20 cellular contexts compared by ENCODE assay signal in genomic region chr22:47053013-47053864, GRCh38.
DNase-seq lines count a peak whose midpoint lies in the region; ATAC-seq, FAIRE-seq and TF ChIP-seq lines count a peak whose summit lies in the region.
"Had no signal": no experiment of that assay in that cellular context is flagged by ENCODE, and none has a peak within 500 bp of the region (broad histone marks: within the 10 kb centered on the region; RNA-seq: fewer than 3 reads in every experiment).

No MANE protein-coding gene starts in this region.

- TF ChIP-seq RAD21 in A549 (conservative IDR thresholded peaks at IDR 0.05 in 1 of 2, IDR thresholded peaks at IDR 0.05 in 1 of 2), result no peak

- no peak for FAIRE-seq in A549 (lab: Jason Lieb, UNC)
- FAIRE-seq: endometrium had no signal

- no peaks in the 10 kb centered on the region for H3K36me3 Mint-ChIP-seq in HFFc6 (ENCODE audit: low read depth)
- peaks cover 5% of the 10 kb centered on the region for H3K36me3 Mint-ChIP-seq in activated naive CD8-positive, alpha-beta T cell treated with anti-CD3 and anti-CD28 coated beads, Interleukin-2, amount 50 U/mL, for 24 hours (ENCODE audit: low read depth)
- no peaks in the 10 kb centered on the region for H3K36me3 Mint-ChIP-seq in natural killer cell

- H3K9me3 Mint-ChIP-seq in HFFc6 (no peaks in the 10 kb centered on the region), natural killer cell (no peaks in the 10 kb centered on the region)
- no peaks in the 10 kb centered on the region for H3K9me3 Mint-ChIP-seq in activated naive CD8-positive, alpha-beta T cell treated with anti-CD3 and anti-CD28 coated beads, Interleukin-2, amount 50 U/mL, for 24 hours
- H3K9me3 Mint-ChIP-seq: activated CD4-positive, alpha-beta T cell treated with anti-CD3 and anti-CD28 coated beads, Interleukin-2, amount 10 ng/mL, durations not matched to agents 24 days and 14 days had no signal

- no peaks in the 10 kb centered on the region for H3K4me1 ChIP-seq in A549

- no peak overlapping the region for H3K4me3 ChIP-seq in A549
- H3K4me3 ChIP-seq: BLaER1 treated with 17β-estradiol and CSF1 and Interleukin-3, amounts not matched to agents 10 nM and 100 nM; mucosa of descending colon; prostate gland; tibial nerve had no signal

- H3K27ac ChIP-seq in A549, result no peak overlapping the region
- H3K27ac ChIP-seq: prostate gland had no signal

- TF ChIP-seq CTCF in A549 (IDR thresholded peaks at IDR 0.05) (no peak), HFFc6 (IDR thresholded peaks at IDR 0.05) (no peak), natural killer cell (IDR thresholded peaks at IDR 0.05) (no peak)

- ATAC-seq in A549, result no peak
- ATAC-seq in activated naive CD8-positive, alpha-beta T cell treated with anti-CD3 and anti-CD28 coated beads, Interleukin-2, amount 50 U/mL, for 24 hours, result no peak
- ATAC-seq in natural killer cell, result peak in 1 of 3 donors; percentile 29
- no peak for ATAC-seq in HG03095 (IDR thresholded peaks at IDR 0.05; ENCODE audit: unreplicated experiment)
- ATAC-seq: mucosa of descending colon had no signal

- intact Hi-C loops in natural killer cell (cut with micrococcal nuclease), result no loop called here

- no peaks in the 10 kb centered on the region for H3K9me3 ChIP-seq in A549
- H3K9me3 ChIP-seq: BLaER1 treated with 17β-estradiol and CSF1 and Interleukin-3, amounts not matched to agents 10 nM and 100 nM; mucosa of descending colon; prostate gland; tibial nerve had no signal

- H3K27me3 Mint-ChIP-seq in HFFc6 (ENCODE audit: insufficient read depth) (peaks cover 3% of the 10 kb centered on the region; the same call in 1 of the 2 replicates), natural killer cell (ENCODE audit: low read depth in 2 of 2) (no peaks in the 10 kb centered on the region)
- no peaks in the 10 kb centered on the region for H3K27me3 Mint-ChIP-seq in activated naive CD8-positive, alpha-beta T cell treated with anti-CD3 and anti-CD28 coated beads, Interleukin-2, amount 50 U/mL, for 24 hours
- H3K27me3 Mint-ChIP-seq: activated CD4-positive, alpha-beta T cell treated with anti-CD3 and anti-CD28 coated beads, Interleukin-2, amount 10 ng/mL, durations not matched to agents 24 days and 14 days had no signal

- no peak overlapping the region for H3K4me3 Mint-ChIP-seq in HFFc6
- H3K4me3 Mint-ChIP-seq in activated naive CD8-positive, alpha-beta T cell treated with anti-CD3 and anti-CD28 coated beads, Interleukin-2, amount 50 U/mL, for 24 hours, result no peak overlapping the region
- H3K4me3 Mint-ChIP-seq in natural killer cell, result no peak overlapping the region
- H3K4me3 Mint-ChIP-seq: activated CD4-positive, alpha-beta T cell treated with anti-CD3 and anti-CD28 coated beads, Interleukin-2, amount 10 ng/mL, durations not matched to agents 24 days and 14 days had no signal

- CTCF ChIA-PET in A549 (lab: Yijun Ruan, JAX), result no interaction called here

- WGBS in A549 (ENCODE audit: missing lambda C conversion rate), result 90% methylated on average over 12 of the region's 20 CpGs

- H3K27ac Mint-ChIP-seq in HFFc6 (peak overlapping the region; percentile 16; the same call in 1 of the 2 replicates), natural killer cell (peak overlapping the region; percentile 58 to 78)
- H3K27ac Mint-ChIP-seq in activated naive CD8-positive, alpha-beta T cell treated with anti-CD3 and anti-CD28 coated beads, Interleukin-2, amount 50 U/mL, for 24 hours, result peak overlapping the region; percentile 35
- H3K27ac Mint-ChIP-seq: activated CD4-positive, alpha-beta T cell treated with anti-CD3 and anti-CD28 coated beads, Interleukin-2, amount 10 ng/mL, durations not matched to agents 24 days and 14 days had no signal

- TF ChIP-seq POLR2A in A549 (IDR thresholded peaks at IDR 0.05; ENCODE audit: low read length), result no peak

- H3K4me2 ChIP-seq in A549, result no peak overlapping the region

- no peak for TF ChIP-seq EP300 in A549 (IDR thresholded peaks at IDR 0.05)

- H3K4me1 Mint-ChIP-seq in HFFc6 (ENCODE audit: low read depth) (peaks cover 9% of the 10 kb centered on the region), natural killer cell (peaks cover 37 to 73% of the 10 kb centered on the region in 2 donors)
- peaks cover 10% of the 10 kb centered on the region for H3K4me1 Mint-ChIP-seq in activated naive CD8-positive, alpha-beta T cell treated with anti-CD3 and anti-CD28 coated beads, Interleukin-2, amount 50 U/mL, for 24 hours

- DNase-seq in A549 (ENCODE audit: low read depth in 1 of 2, low spot score in 1 of 2) (no peak), HFFc6 (no peak), natural killer cell (no peak), GM03348 (ENCODE audit: low spot score) (no peak), DMS53 (lab: John Stamatoyannopoulos, UW) (no peak), SHP77 treated with DMSO at 0.1 percent for 48 hours (lab: John Stamatoyannopoulos, UW) (no peak)
- no peak for DNase-seq in activated naive CD8-positive, alpha-beta T cell treated with anti-CD3 and anti-CD28 coated beads, Interleukin-2, amount 50 U/mL, for 24 hours
- DNase-seq: activated CD4-positive, alpha-beta T cell treated with anti-CD3 and anti-CD28 coated beads, Interleukin-2, amount 10 ng/mL, durations not matched to agents 24 days and 14 days; DND-41; kidney glomerular epithelial cell; mucosa of descending colon; NCI-H1092 treated with DMSO at 0.1 percent for 48 hours; NCI-H526 treated with DMSO at 0.1 percent for 48 hours; stimulated activated CD4-positive, alpha-beta T cell treated with anti-CD3 and anti-CD28 coated beads, Interleukin-15, amount 100 ng/mL, for 24 hours; T-helper 2 cell had no signal

- POLR2A ChIA-PET in A549 (lab: Yijun Ruan, JAX), result no interaction called here

TF ChIP-seq in A549, 52 proteins besides CTCF, POLR2A, EP300 and RAD21:
- no peak for TF ChIP-seq NPAS2 (CRISPR knock-in tag; IDR thresholded peaks at IDR 0.05; ENCODE audit: borderline replicate concordance)
- TF ChIP-seq ZSCAN20 (CRISPR knock-in tag; IDR thresholded peaks at IDR 0.05), result no peak
- TF ChIP-seq USF2 (IDR thresholded peaks at IDR 0.05), result no peak
- TF ChIP-seq FOXS1 (CRISPR knock-in tag; IDR thresholded peaks at IDR 0.05), result no peak
- TF ChIP-seq MAFK (IDR thresholded peaks at IDR 0.05; ENCODE audit: partially characterized antibody), result peak; percentile 96

Comparison
In these comparisons a context has a peak if more than half of its experiments do, and no peak if none do; other contexts are left out.
1. H3K27ac Mint-ChIP-seq: peak in every context shown above with its lines; median percentile 68 in natural killer cell; 35 in activated naive CD8-positive, alpha-beta T cell treated with anti-CD3 and anti-CD28 coated beads, Interleukin-2, amount 50 U/mL, for 24 hours; 16 in HFFc6.